Comparison of ENCODE assay signal across 25 cellular contexts in genomic region chr22:46121079-46121478, GRCh38. TPM values are rescaled to one million over a fixed set of nuclear protein-coding genes. Genes with fewer than 3 reads are reported as not detected.
DNase-seq lines count a peak whose midpoint lies in the region; ATAC-seq, FAIRE-seq and TF ChIP-seq lines count a peak whose summit lies in the region.
"Had no signal": no experiment of that assay in that cellular context is flagged by ENCODE, and none has a peak within 500 bp of the region (broad histone marks: within the 10 kb centered on the region; RNA-seq: fewer than 3 reads in every experiment).

No MANE protein-coding gene starts in this region.

- no peaks in the 10 kb centered on the region for H3K36me3 ChIP-seq in BLaER1
- H3K36me3 ChIP-seq in K562 (ENCODE audit: control insufficient read depth, insufficient read depth, low read length): no peaks in the 10 kb centered on the region

- H2AFZ ChIP-seq in K562 (ENCODE audit: low read depth, low read length): no peak overlapping the region

- CTCF ChIA-PET in Calu3 (lab: Charles Lee): interaction anchor here (0.9 to 1.1 kb wide), 2 partner anchors 135 to 159 kb away, joined by 3 read pairs; no protein-coding TSS in a partner anchor
- CTCF ChIA-PET in K562 (lab: Yijun Ruan, JAX; ENCODE audit: low intra/inter-chr PET ratio): interaction anchor here (1.2 to 3.4 kb wide), 2 partner anchors 125 to 194 kb away, joined by 3 to 40 read pairs; no protein-coding TSS in a partner anchor

- TF ChIP-seq RAD21 in K562 (CRISPR knock-in tag; conservative IDR thresholded peaks at IDR 0.05 in 1 of 2, IDR thresholded peaks at IDR 0.05 in 1 of 2): no peak

- H3K4me3 ChIP-seq in BLaER1 (no peak overlapping the region), K562 (no peak overlapping the region)
- H3K4me3 ChIP-seq: GM12878, MG63 had no signal

- no peaks in the 10 kb centered on the region for H3K79me2 ChIP-seq in K562 (ENCODE audit: control insufficient read depth, insufficient read depth, low read length)

- H3K27ac Mint-ChIP-seq in Calu3 (ENCODE audit: unreplicated experiment): peak overlapping the region; percentile 5
- H3K27ac Mint-ChIP-seq in nephron progenitor cell: peak overlapping the region; percentile 59

- no peaks in the 10 kb centered on the region for H4K20me1 ChIP-seq in BLaER1
- no peaks in the 10 kb centered on the region for H4K20me1 ChIP-seq in K562 (replicated peaks; ENCODE audit: control insufficient read depth, insufficient read depth, low read length)

- FAIRE-seq in K562 (lab: Jason Lieb, UNC): no peak
- FAIRE-seq: GM12878, GM18507, H54 had no signal

- TF ChIP-seq EP300 in K562 (IDR thresholded peaks at IDR 0.05; ENCODE audit: low read length): no peak

- H3K4me1 ChIP-seq in BLaER1 (peaks cover 75% of the 10 kb centered on the region), K562 (replicated peaks in 1 of 2; ENCODE audit: control insufficient read depth in 2 of 2, insufficient read depth in 2 of 2, low read length in 2 of 2) (peaks cover 0 to 61% of the 10 kb centered on the region in 2 experiments; a peak in 3 of 5 replicates)

- intact Hi-C loops in Calu3 (cut with micrococcal nuclease; ENCODE audit: unreplicated experiment): loop anchor here (5.0 kb wide), 1 partner anchor 421 kb away; no protein-coding TSS in a partner anchor
- intact Hi-C loops in K562 (cut with micrococcal nuclease): loop anchor here (5.0 kb wide), 1 partner anchor 421 kb away; no protein-coding TSS in a partner anchor

- H3K9me3 ChIP-seq in BLaER1 (no peaks in the 10 kb centered on the region), K562 (replicated peaks; ENCODE audit: control insufficient read depth, insufficient read depth, low read depth, low read length) (no peaks in the 10 kb centered on the region)
- H3K9me3 ChIP-seq: Caco-2, MG63 had no signal

- H3K9me3 Mint-ChIP-seq in Calu3 (ENCODE audit: low read depth, unreplicated experiment) (no peaks in the 10 kb centered on the region), nephron progenitor cell (no peaks in the 10 kb centered on the region)
- H3K9me3 Mint-ChIP-seq: CD4-positive, CD25-positive, alpha-beta regulatory T cell had no signal

- peaks cover 7% of the 10 kb centered on the region for H3K27me3 Mint-ChIP-seq in Calu3 (ENCODE audit: unreplicated experiment)
- H3K27me3 Mint-ChIP-seq in nephron progenitor cell (ENCODE audit: low read depth, poor library complexity): peaks cover 6% of the 10 kb centered on the region
- H3K27me3 Mint-ChIP-seq: CD4-positive, CD25-positive, alpha-beta regulatory T cell had no signal

- H3K4me1 Mint-ChIP-seq in Calu3 (ENCODE audit: low read depth, unreplicated experiment): peaks cover 11% of the 10 kb centered on the region
- H3K4me1 Mint-ChIP-seq in nephron progenitor cell: peaks cover 4% of the 10 kb centered on the region
- H3K4me1 Mint-ChIP-seq: CD4-positive, CD25-positive, alpha-beta regulatory T cell had no signal

- H3K9ac ChIP-seq in BLaER1: peak overlapping the region; percentile 45; the same call in 1 of the 2 replicates
- H3K9ac ChIP-seq in K562 (ENCODE audit: insufficient read depth in 1 of 2, low read depth in 2 of 2, low read length in 2 of 2): no peak overlapping the region

- DNase-seq in Calu3: no peak
- no peak for DNase-seq in K562 (ENCODE audit: extremely low read depth in 1 of 4, low spot score in 3 of 4)
- DNase-seq in nephron progenitor cell: no peak
- DNase-seq in hepatic stellate cell (ENCODE audit: low spot score): no peak
- DNase-seq: AML-193; Caco-2; CD4-positive, CD25-positive, alpha-beta regulatory T cell; DMS153; HFFc6; MG63; NCI-H1048; NCI-H1436; NCI-H1930; NCI-H226; NCI-H524; NCI-H82; PC-3; RPMI8226; SIG-M5 had no signal

- H3K4me3 Mint-ChIP-seq in Calu3 (ENCODE audit: low read depth, unreplicated experiment) (no peak overlapping the region), nephron progenitor cell (no peak overlapping the region)
- H3K4me3 Mint-ChIP-seq: CD4-positive, CD25-positive, alpha-beta regulatory T cell had no signal

- 36% methylated on average over 4 of the region's 6 CpGs for WGBS in K562 (ENCODE audit: insufficient coverage, low coverage, missing lambda C conversion rate)

- H3K4me2 ChIP-seq in BLaER1 (peak overlapping the region; percentile 62), K562 (ENCODE audit: insufficient read depth, low read length) (no peak overlapping the region)

- no peak for TF ChIP-seq POLR2A in K562 (conservative IDR thresholded peaks at IDR 0.05)

- ATAC-seq in K562 (no peak), GM18498 (IDR thresholded peaks at IDR 0.05; ENCODE audit: unreplicated experiment) (no peak), HG02610 (IDR thresholded peaks at IDR 0.05; ENCODE audit: unreplicated experiment) (no peak)
- ATAC-seq: GM12878, PC-3 had no signal

- in situ Hi-C loops in K562 (cut with MboI): loop anchor here (5.0 to 10.0 kb wide), 2 partner anchors 191 to 424 kb away; no protein-coding TSS in a partner anchor

- peaks cover 35% of the 10 kb centered on the region for H3K36me3 Mint-ChIP-seq in Calu3 (ENCODE audit: insufficient read depth, unreplicated experiment)
- no peaks in the 10 kb centered on the region for H3K36me3 Mint-ChIP-seq in nephron progenitor cell (ENCODE audit: low read depth)
- H3K36me3 Mint-ChIP-seq: CD4-positive, CD25-positive, alpha-beta regulatory T cell had no signal

- no peaks in the 10 kb centered on the region for H3K9me1 ChIP-seq in K562 (ENCODE audit: control insufficient read depth, insufficient read depth, low read length)

- TF ChIP-seq CTCF in Calu3 (IDR thresholded peaks at IDR 0.05; ENCODE audit: unreplicated experiment) (no peak), K562 (IDR thresholded peaks at IDR 0.05 in 2 of 3, conservative IDR thresholded peaks at IDR 0.05 in 1 of 3; ENCODE audit: insufficient read depth in 2 of 3, low read depth in 1 of 3, low read length in 3 of 3) (no peak), nephron progenitor cell (IDR thresholded peaks at IDR 0.05) (no peak)

- H3K27ac ChIP-seq in BLaER1 (peak overlapping the region; percentile 56; the same call in 1 of the 2 replicates), K562 (ENCODE audit: extremely low read depth, low read depth, low read length) (no peak overlapping the region)

- POLR2A ChIA-PET in K562 (lab: Yijun Ruan, JAX): no interaction called here

- H3K27me3 ChIP-seq in BLaER1: no peaks in the 10 kb centered on the region
- no peaks in the 10 kb centered on the region for H3K27me3 ChIP-seq in K562 (ENCODE audit: control insufficient read depth in 2 of 2, insufficient read depth in 2 of 2, low read length in 2 of 2)
- H3K27me3 ChIP-seq: MG63 had no signal

- BruUV-seq in Calu3 (replicated peaks; lab: Mats Ljungman, UMichigan) (no TSS peak), K562 (replicated peaks; lab: Mats Ljungman, UMichigan) (no TSS peak)

TF ChIP-seq in K562, 482 proteins besides CTCF, POLR2A, EP300 and RAD21:
- no peak for TF ChIP-seq ZNF174 (CRISPR knock-in tag; IDR thresholded peaks at IDR 0.05)
- TF ChIP-seq ZNF24 (IDR thresholded peaks at IDR 0.05): no peak
- TF ChIP-seq ZNF143 (CRISPR knock-in tag; IDR thresholded peaks at IDR 0.05): no peak
- TF ChIP-seq ZNF239 (CRISPR knock-in tag; IDR thresholded peaks at IDR 0.05): peak; percentile 94

RNA-seq across cellular contexts. Expression of gene PPARA, which starts 29.2 kb away (rescaled TPM):
- total RNA-seq in Calu3 (2022) (22.7 and 31.5 TPM in 2 replicates), K562 (2014; rRNA removed) (2.8 and 5.3 TPM in 2 replicates), K562 (2014; rRNA removed; fragmentation: Illumina TruSeq; extraction: Trizol) (3.4 and 4.3 TPM in 2 replicates), K562 (2015; rRNA removed; fragmentation: Illumina TruSeq; extraction: Trizol) (2.1 and 2.6 TPM in 2 replicates), K562 (2021) (4.1 and 5.9 TPM in 2 replicates)
- total RNA-seq in K562 (2011; cell fraction: chromatin; rRNA removed; ENCODE audit: low replicate concordance): 19.5 and 33.5 TPM in 2 replicates
- total RNA-seq in K562 (2011; cell fraction: nucleolus; rRNA removed): 17.5 and 22.2 TPM in 2 replicates
- 28.0 and 34.4 TPM in 2 replicates for total RNA-seq in K562 (2011; cell fraction: nucleoplasm; rRNA removed)
- polyA plus RNA-seq in K562 (2011; rRNA removed) (5.0 and 8.2 TPM in 2 replicates), K562 (2014; fragmentation: Illumina TruSeq; extraction: Trizol) (2.7 and 3.5 TPM in 2 replicates), K562 (2014; fragmentation: Nextera tagmentation; extraction: Ambion mirVana) (under 1 TPM; 0.64 to 0.87 TPM), K562 (2014; rRNA removed) (2.1 and 4.0 TPM in 2 replicates)
- 1.8 and 5.0 TPM in 2 replicates for polyA plus RNA-seq in K562 (2011; cell fraction: cytosol; rRNA removed)
- 4.8 and 9.5 TPM in 2 replicates for polyA plus RNA-seq in K562 (2011; cell fraction: nucleus; rRNA removed)
- 3.6 and 4.1 TPM in 2 replicates for polyA plus RNA-seq in K562 (2012)
- polyA minus RNA-seq in K562 (2011; rRNA and poly(A)+ RNA removed): 6.4 and 11.7 TPM in 2 replicates
- 2.6 and 5.2 TPM in 2 replicates for polyA minus RNA-seq in K562 (2011; cell fraction: cytosol; rRNA and poly(A)+ RNA removed)
- 4.4 and 13.0 TPM in 2 replicates for polyA minus RNA-seq in K562 (2011; cell fraction: nucleus; rRNA and poly(A)+ RNA removed)
